In genomic region chr15:68192117-68192516, GRCh38 we compare ENCODE assay signal across 27 cellular contexts. TPM values are rescaled to one million over a fixed set of nuclear protein-coding genes. Genes with fewer than 3 reads are reported as not detected.
DNase-seq lines count a peak whose midpoint lies in the region; ATAC-seq and TF ChIP-seq lines count a peak whose summit lies in the region.
"Had no signal": no experiment of that assay in that cellular context is flagged by ENCODE, and none has a peak within 500 bp of the region (broad histone marks: within the 10 kb centered on the region; RNA-seq: fewer than 3 reads in every experiment).

No MANE protein-coding gene starts in this region.

- peaks cover 0 to 66% (median 17%) of the 10 kb centered on the region in 3 donors for H3K36me3 Mint-ChIP-seq in CD8-positive, alpha-beta memory T cell
- H3K36me3 Mint-ChIP-seq in endodermal cell (ENCODE audit: low read depth) (peaks cover 27% of the 10 kb centered on the region), progenitor cell of endocrine pancreas (ENCODE audit: insufficient read depth) (peaks cover 21% of the 10 kb centered on the region), osteocyte (ENCODE audit: unreplicated experiment) (peaks cover 46% of the 10 kb centered on the region)

- intact Hi-C loops in HCT116 (cut with micrococcal nuclease) = no loop called here

- ATAC-seq in HCT116 = no peak
- ATAC-seq: activated T-cell treated with anti-CD3 and anti-CD28 coated beads, Interleukin-2, amount 50 U/mL, for 4 hours; Panc1 had no signal

- H3K9ac ChIP-seq in HCT116 (ENCODE audit: low read length) (no peak overlapping the region), endodermal cell (ENCODE audit: extremely low read depth, low read length, poor library complexity, severe bottlenecking) (no peak overlapping the region)

- H3K9me3 ChIP-seq in CD8-positive, alpha-beta memory T cell (ENCODE audit: low read length) = no peaks in the 10 kb centered on the region
- no peaks in the 10 kb centered on the region for H3K9me3 ChIP-seq in HCT116 (ENCODE audit: control insufficient read depth in 1 of 2, insufficient read depth in 1 of 2, low read depth in 1 of 2, low read length in 2 of 2)
- no peaks in the 10 kb centered on the region for H3K9me3 ChIP-seq in endodermal cell (ENCODE audit: control insufficient read depth, low read length)
- H3K9me3 ChIP-seq: esophagus squamous epithelium, prostate gland, SJSA1, stomach had no signal

- peak overlapping the region in 5 of 8 donors; percentile 29 to 64 (median 32) for H3K27ac Mint-ChIP-seq in CD8-positive, alpha-beta memory T cell
- no peak overlapping the region for H3K27ac Mint-ChIP-seq in endodermal cell
- peak overlapping the region; percentile 82 for H3K27ac Mint-ChIP-seq in progenitor cell of endocrine pancreas
- no peak overlapping the region for H3K27ac Mint-ChIP-seq in osteocyte (ENCODE audit: unreplicated experiment)
- H3K27ac Mint-ChIP-seq: activated CD4-positive, alpha-beta memory T cell treated with anti-CD3 and anti-CD28 coated beads for 36 hours; activated naive CD4-positive, alpha-beta T cell treated with anti-CD3 and anti-CD28 coated beads, Interleukin-2, amount 10 ng/mL, durations not matched to agents 7 days and 5 days; T-helper 1 cell treated with Interleukin-12 subunit alpha and Interleukin-12 subunit beta and Interleukin-4 antibody, amounts not matched to agents 30 μg/mL and 1 μg/mL, for 36 hours had no signal

- 94 to 100% methylated on average over 2 to 4 of the region's 4 CpGs for WGBS in endodermal cell (ENCODE audit: insufficient coverage in 1 of 2, insufficient read length in 1 of 2), 2 experiments

- TF ChIP-seq CTCF in HCT116 (IDR thresholded peaks at IDR 0.05 in 2 of 3, conservative IDR thresholded peaks at IDR 0.05 in 1 of 3; ENCODE audit: borderline replicate concordance in 1 of 3, insufficient read depth in 1 of 3, low read depth in 2 of 3, low read length in 2 of 3) = no peak
- peak; percentile 26 for TF ChIP-seq CTCF in endodermal cell (conservative IDR thresholded peaks at IDR 0.05)
- no peak for TF ChIP-seq CTCF in progenitor cell of endocrine pancreas (IDR thresholded peaks at IDR 0.05; ENCODE audit: unreplicated experiment)
- TF ChIP-seq CTCF in osteocyte (IDR thresholded peaks at IDR 0.05) = no peak

- H3K27me3 Mint-ChIP-seq in CD8-positive, alpha-beta memory T cell = no peaks in the 10 kb centered on the region
- H3K27me3 Mint-ChIP-seq in endodermal cell (ENCODE audit: insufficient read depth) (no peaks in the 10 kb centered on the region), progenitor cell of endocrine pancreas (no peaks in the 10 kb centered on the region), osteocyte (ENCODE audit: unreplicated experiment) (no peaks in the 10 kb centered on the region)
- H3K27me3 Mint-ChIP-seq: activated CD4-positive, alpha-beta memory T cell treated with anti-CD3 and anti-CD28 coated beads for 36 hours; activated naive CD4-positive, alpha-beta T cell treated with anti-CD3 and anti-CD28 coated beads, Interleukin-2, amount 10 ng/mL, durations not matched to agents 7 days and 5 days had no signal

- H3K4me1 Mint-ChIP-seq in CD8-positive, alpha-beta memory T cell = no peaks in the 10 kb centered on the region
- H3K4me1 Mint-ChIP-seq in endodermal cell (peaks cover 13% of the 10 kb centered on the region), progenitor cell of endocrine pancreas (ENCODE audit: low read depth) (no peaks in the 10 kb centered on the region), osteocyte (ENCODE audit: unreplicated experiment) (peaks cover 10% of the 10 kb centered on the region)
- H3K4me1 Mint-ChIP-seq: activated naive CD4-positive, alpha-beta T cell treated with anti-CD3 and anti-CD28 coated beads, Interleukin-2, amount 10 ng/mL, durations not matched to agents 7 days and 5 days had no signal

- no peaks in the 10 kb centered on the region for H4K20me1 ChIP-seq in HCT116 (ENCODE audit: insufficient read depth)

- no peak overlapping the region for H3K4me2 ChIP-seq in HCT116 (ENCODE audit: low read length)

- H3K4me3 ChIP-seq in CD8-positive, alpha-beta memory T cell (ENCODE audit: low read length) = no peak overlapping the region
- H3K4me3 ChIP-seq in HCT116 (replicated peaks in 1 of 2; ENCODE audit: low read depth in 1 of 2, low read length in 2 of 2) (no peak overlapping the region), endodermal cell (ENCODE audit: low read length) (no peak overlapping the region)
- H3K4me3 ChIP-seq: esophagus squamous epithelium, prostate gland, SJSA1, stomach had no signal

- TF ChIP-seq POLR2A in HCT116 (IDR thresholded peaks at IDR 0.05; ENCODE audit: borderline replicate concordance, extremely low read depth, insufficient read depth, insufficient read length) = no peak

- no peaks in the 10 kb centered on the region for H3K4me1 ChIP-seq in CD8-positive, alpha-beta memory T cell (ENCODE audit: insufficient read depth, low read length)
- H3K4me1 ChIP-seq in HCT116 (ENCODE audit: control insufficient read depth in 1 of 2, insufficient read depth in 2 of 2, low read length in 2 of 2) = no peaks in the 10 kb centered on the region
- peaks cover 5% of the 10 kb centered on the region for H3K4me1 ChIP-seq in endodermal cell (ENCODE audit: control insufficient read depth, insufficient read depth, low read length)

- H2AFZ ChIP-seq in HCT116 (ENCODE audit: low read depth, low read length, poor library complexity, severe bottlenecking) = no peak overlapping the region

- no peaks in the 10 kb centered on the region for H3K79me2 ChIP-seq in HCT116 (ENCODE audit: insufficient read depth, low read length)

- no peaks in the 10 kb centered on the region for H3K9me2 ChIP-seq in HCT116 (ENCODE audit: insufficient read depth)

- TF ChIP-seq RAD21 in HCT116 (IDR thresholded peaks at IDR 0.05; ENCODE audit: low read depth) = no peak

- BruUV-seq in HCT116 (replicated peaks; lab: Mats Ljungman, UMichigan) = TSS peak; percentile 13

- POLR2A ChIA-PET in CD8-positive, alpha-beta memory T cell (lab: Charles Lee) = no interaction called here
- POLR2A ChIA-PET in HCT116 (lab: Charles Lee) = no interaction called here

- no peaks in the 10 kb centered on the region for H3K9me3 Mint-ChIP-seq in CD8-positive, alpha-beta memory T cell
- H3K9me3 Mint-ChIP-seq in endodermal cell = no peaks in the 10 kb centered on the region
- H3K9me3 Mint-ChIP-seq in progenitor cell of endocrine pancreas (ENCODE audit: low read depth) = no peaks in the 10 kb centered on the region
- H3K9me3 Mint-ChIP-seq in osteocyte (ENCODE audit: unreplicated experiment) = no peaks in the 10 kb centered on the region
- H3K9me3 Mint-ChIP-seq: activated CD4-positive, alpha-beta memory T cell treated with anti-CD3 and anti-CD28 coated beads for 36 hours; activated naive CD4-positive, alpha-beta T cell treated with anti-CD3 and anti-CD28 coated beads, Interleukin-2, amount 10 ng/mL, durations not matched to agents 7 days and 5 days; activated T-cell treated with anti-CD3 and anti-CD28 coated beads, Interleukin-2, amount 50 U/mL, for 4 hours; neural crest cell; T-helper 1 cell treated with Interleukin-12 subunit alpha and Interleukin-12 subunit beta and Interleukin-4 antibody, amounts not matched to agents 30 μg/mL and 1 μg/mL, for 36 hours had no signal

- no peak for DNase-seq in CD8-positive, alpha-beta memory T cell
- DNase-seq in HCT116 (ENCODE audit: low read depth, low spot score) = no peak
- peak; percentile 48 for DNase-seq in endodermal cell
- DNase-seq in progenitor cell of endocrine pancreas (ENCODE audit: low spot score, unreplicated experiment) = no peak
- no peak for DNase-seq in SHP77 treated with DMSO at 0.1 percent for 48 hours (lab: John Stamatoyannopoulos, UW)
- no peak for DNase-seq in osteocyte (ENCODE audit: extremely low spot score, unreplicated experiment)
- DNase-seq in HuH-7 (ENCODE audit: low spot score) = no peak
- no peak for DNase-seq in activated T-cell treated with anti-CD3 and anti-CD28 coated beads, Interleukin-2, amount 50 U/mL, for 48 hours
- DNase-seq: activated CD4-positive, alpha-beta memory T cell treated with anti-CD3 and anti-CD28 coated beads for 36 hours; activated naive CD4-positive, alpha-beta T cell treated with anti-CD3 and anti-CD28 coated beads, Interleukin-2, amount 10 ng/mL, durations not matched to agents 7 days and 5 days; activated T-cell treated with anti-CD3 and anti-CD28 coated beads, Interleukin-2, amount 50 U/mL, for 4 hours; effector CD4-positive, alpha-beta T cell; EL; esophagus squamous epithelium; mesenchymal stem cell; NCI-H1694; NCI-H2227 treated with DMSO at 0.1 percent for 48 hours; NCI-H748 treated with DMSO at 0.1 percent for 48 hours; stimulated activated CD4-positive, alpha-beta T cell treated with anti-CD3 and anti-CD28 coated beads, Interleukin-4, amount 100 ng/mL, for 1 hour; stomach; WERI-Rb-1 had no signal

- CTCF ChIA-PET in CD8-positive, alpha-beta memory T cell (lab: Charles Lee) = no interaction called here
- CTCF ChIA-PET in HCT116 (lab: Charles Lee) = no interaction called here

- H3K27ac ChIP-seq in CD8-positive, alpha-beta memory T cell (ENCODE audit: low read depth, low read length) = no peak overlapping the region
- H3K27ac ChIP-seq in HCT116 (ENCODE audit: low read depth, low read length) (no peak overlapping the region), endodermal cell (ENCODE audit: low read depth, low read length) (no peak overlapping the region)
- H3K27ac ChIP-seq: esophagus squamous epithelium, HL-60, prostate gland, SJSA1, WERI-Rb-1 had no signal

- no peak overlapping the region for H3K4me3 Mint-ChIP-seq in CD8-positive, alpha-beta memory T cell
- no peak overlapping the region for H3K4me3 Mint-ChIP-seq in endodermal cell
- no peak overlapping the region for H3K4me3 Mint-ChIP-seq in progenitor cell of endocrine pancreas (ENCODE audit: low read depth)
- H3K4me3 Mint-ChIP-seq in osteocyte (ENCODE audit: unreplicated experiment) = no peak overlapping the region
- H3K4me3 Mint-ChIP-seq: activated CD4-positive, alpha-beta memory T cell treated with anti-CD3 and anti-CD28 coated beads for 36 hours; activated naive CD4-positive, alpha-beta T cell treated with anti-CD3 and anti-CD28 coated beads, Interleukin-2, amount 10 ng/mL, durations not matched to agents 7 days and 5 days; activated T-cell treated with anti-CD3 and anti-CD28 coated beads, Interleukin-2, amount 50 U/mL, for 4 hours; neural crest cell; T-helper 1 cell treated with Interleukin-12 subunit alpha and Interleukin-12 subunit beta and Interleukin-4 antibody, amounts not matched to agents 30 μg/mL and 1 μg/mL, for 36 hours had no signal

- H3K36me3 ChIP-seq in CD8-positive, alpha-beta memory T cell (ENCODE audit: insufficient read depth, low read length) = peaks cover 25% of the 10 kb centered on the region
- H3K36me3 ChIP-seq in HCT116 (ENCODE audit: control insufficient read depth in 1 of 2, insufficient read depth in 2 of 2, low read length in 2 of 2) (peaks cover 12 to 13% of the 10 kb centered on the region in 2 experiments; a peak in 2 of 4 replicates), endodermal cell (ENCODE audit: control insufficient read depth, insufficient read depth, low read length) (peaks cover 58% of the 10 kb centered on the region)
- H3K36me3 ChIP-seq: prostate gland had no signal

- RAD21 ChIA-PET in HCT116 (lab: Charles Lee; ENCODE audit: low non-redundant PET in 1 of 2, low total read pairs in 2 of 2, uncharacterized antibody in 2 of 2, unreplicated experiment in 2 of 2) = no interaction called here

- no peaks in the 10 kb centered on the region for H3K27me3 ChIP-seq in CD8-positive, alpha-beta memory T cell (ENCODE audit: insufficient read depth, low read length, poor library complexity, severe bottlenecking)
- H3K27me3 ChIP-seq in HCT116 (ENCODE audit: insufficient read depth, low read length) (no peaks in the 10 kb centered on the region), endodermal cell (ENCODE audit: control insufficient read depth, insufficient read depth, low read length, poor library complexity, severe bottlenecking) (no peaks in the 10 kb centered on the region)
- H3K27me3 ChIP-seq: esophagus squamous epithelium, SJSA1, stomach had no signal

RNA-seq across cellular contexts. Expression of gene CALML4, which starts 13.0 kb away (rescaled TPM):
- 1 to 10 TPM; 4.9 to 6.4 TPM for total RNA-seq in CD8-positive, alpha-beta memory T cell
- 0.40 TPM for polyA plus RNA-seq in CD8-positive, alpha-beta memory T cell
- 8.5 TPM for total RNA-seq in HCT116 (2021; ENCODE audit: unreplicated experiment)
- 6.2 and 9.9 TPM in 2 replicates for polyA plus RNA-seq in HCT116 (2012)
- 10 to 100 TPM in 1 of 2 donors, 1 to 10 TPM in 1; 9.7 to 17.4 TPM for total RNA-seq in endodermal cell
- polyA plus RNA-seq in endodermal cell (2013, experiment 1 of 2) = 7.7 TPM
- polyA plus RNA-seq in endodermal cell (2013, experiment 2 of 2) = 7.1 TPM
- 9.7 and 11.9 TPM in 2 replicates for total RNA-seq in progenitor cell of endocrine pancreas
- total RNA-seq in osteocyte = 1.8 and 2.0 TPM in 2 replicates

RNA-seq across cellular contexts. Expression of gene CLN6, which starts 37.4 kb away (rescaled TPM):
- total RNA-seq in CD8-positive, alpha-beta memory T cell = 10 to 100 TPM; 69.1 to 73.8 TPM
- polyA plus RNA-seq in CD8-positive, alpha-beta memory T cell = 2.3 TPM
- total RNA-seq in HCT116 (2021; ENCODE audit: unreplicated experiment) (44.1 TPM), endodermal cell (10 to 100 TPM; 51.6 to 59.6 TPM), progenitor cell of endocrine pancreas (46.6 and 48.4 TPM in 2 replicates), osteocyte (18.7 and 20.5 TPM in 2 replicates)
- 29.3 and 34.2 TPM in 2 replicates for polyA plus RNA-seq in HCT116 (2012)
- 31.9 TPM for polyA plus RNA-seq in endodermal cell (2013, experiment 1 of 2)
- 28.2 TPM for polyA plus RNA-seq in endodermal cell (2013, experiment 2 of 2)

Comparison
In these comparisons a context has a peak if more than half of its experiments do, and no peak if none do; other contexts are left out.
1. H3K27ac Mint-ChIP-seq: peak in CD8-positive, alpha-beta memory T cell (5 of 8) and progenitor cell of endocrine pancreas (single experiment); none in endodermal cell (single experiment) and osteocyte (single experiment).